8 cellular contexts compared by ENCODE assay signal in genomic region chr4:56049428-56050212, GRCh38.
DNase-seq lines count a peak whose midpoint lies in the region; ATAC-seq and TF ChIP-seq lines count a peak whose summit lies in the region.

No MANE protein-coding gene starts in this region.

- H3K9ac ChIP-seq in NT2/D1 (ENCODE audit: insufficient read length, low read depth), result peak overlapping the region; percentile 84
- H3K9ac ChIP-seq in rectal smooth muscle tissue (ENCODE audit: low read length), result peak overlapping the region; percentile 21

- no peak for TF ChIP-seq CTCF in astrocyte of the cerebellum (IDR thresholded peaks at IDR 0.05; ENCODE audit: low read depth, low read length, missing control alignments)

- H3K4me1 ChIP-seq in NT2/D1 (ENCODE audit: insufficient read depth, insufficient read length), result no peaks in the 10 kb centered on the region
- no peaks in the 10 kb centered on the region for H3K4me1 ChIP-seq in iPS DF 6.9 (ENCODE audit: control insufficient read depth, insufficient read depth, low read length)
- no peaks in the 10 kb centered on the region for H3K4me1 ChIP-seq in rectal smooth muscle tissue (ENCODE audit: control insufficient read depth, insufficient read depth, low read length)

- in situ Hi-C loops in astrocyte of the cerebellum (cut with HindIII; ENCODE audit: low sequenced_read_pairs), result no loop called here

- H3K9me3 ChIP-seq in NT2/D1 (ENCODE audit: insufficient read depth, low read length) (no peaks in the 10 kb centered on the region), iPS DF 6.9 (ENCODE audit: control insufficient read depth, insufficient read depth, low read length) (no peaks in the 10 kb centered on the region)

- peak; percentile 78 for DNase-seq in DMS 273 (lab: John Stamatoyannopoulos, UW; ENCODE audit: unreplicated experiment)
- DNase-seq in NT2/D1 (ENCODE audit: low read depth, low spot score), result peak; percentile 25
- no peak for DNase-seq in astrocyte of the cerebellum (ENCODE audit: low read depth)
- DNase-seq in iPS DF 6.9 (ENCODE audit: low read depth, low spot score), result no peak
- DNase-seq in AML-193 (lab: John Stamatoyannopoulos, UW), result no peak

- H3K27ac ChIP-seq in iPS DF 6.9 (ENCODE audit: low read length) (no peak overlapping the region), rectal smooth muscle tissue (ENCODE audit: low read depth, low read length) (peak overlapping the region; percentile 14)

- ATAC-seq in GM19351 (IDR thresholded peaks at IDR 0.05; ENCODE audit: unreplicated experiment) (peak; percentile 38), HG03342 (IDR thresholded peaks at IDR 0.05; ENCODE audit: unreplicated experiment) (peak; percentile 29)

- H3K36me3 ChIP-seq in NT2/D1 (ENCODE audit: insufficient read depth, insufficient read length, low read length), result no peaks in the 10 kb centered on the region
- H3K36me3 ChIP-seq in iPS DF 6.9 (ENCODE audit: control insufficient read depth, insufficient read depth, low read length), result no peaks in the 10 kb centered on the region
- no peaks in the 10 kb centered on the region for H3K36me3 ChIP-seq in rectal smooth muscle tissue (ENCODE audit: control insufficient read depth, insufficient read depth, low read length)

- H3K4me3 ChIP-seq in NT2/D1 (ENCODE audit: insufficient read length, low read depth), result peak overlapping the region; percentile 66
- peak overlapping the region; percentile 69 for H3K4me3 ChIP-seq in astrocyte of the cerebellum (ENCODE audit: low read depth, low read length)
- H3K4me3 ChIP-seq in iPS DF 6.9 (ENCODE audit: low read length), result peak overlapping the region; percentile 84
- peak overlapping the region; percentile 74 for H3K4me3 ChIP-seq in rectal smooth muscle tissue (ENCODE audit: low read length)

- no peaks in the 10 kb centered on the region for H3K27me3 ChIP-seq in NT2/D1 (ENCODE audit: insufficient read depth, insufficient read length)
- no peaks in the 10 kb centered on the region for H3K27me3 ChIP-seq in iPS DF 6.9 (ENCODE audit: control insufficient read depth, insufficient read depth, low read length)
- no peaks in the 10 kb centered on the region for H3K27me3 ChIP-seq in rectal smooth muscle tissue (ENCODE audit: control insufficient read depth, insufficient read depth, low read length)

- no CpG with 5 or more reads among the region's 54 CpGs for WGBS in iPS DF 6.9 (ENCODE audit: insufficient coverage, insufficient read length)

Comparison
In these comparisons a context has a peak if more than half of its experiments do, and no peak if none do; other contexts are left out.
1. DNase-seq: peak in DMS 273 (single experiment) and NT2/D1 (single experiment); none in astrocyte of the cerebellum (single experiment), iPS DF 6.9 (single experiment) and AML-193 (0 of 2).
2. Peak in every context shown above with its lines, with median percentiles within 50 percentile points of each other: H3K4me3 ChIP-seq.